In genomic region chr3:88150371-88150770, GRCh38 we compare ENCODE assay signal across 8 cellular contexts. TPM values are rescaled to one million over a fixed set of nuclear protein-coding genes. Genes with fewer than 3 reads are reported as not detected.
DNase-seq lines count a peak whose midpoint lies in the region; ATAC-seq, FAIRE-seq and TF ChIP-seq lines count a peak whose summit lies in the region.

No MANE protein-coding gene starts in this region.

- H3K9me3 Mint-ChIP-seq in naive thymus-derived CD8-positive, alpha-beta T cell = no peaks in the 10 kb centered on the region

- H3K9me3 ChIP-seq in A549 (no peaks in the 10 kb centered on the region), SK-N-SH (no peaks in the 10 kb centered on the region)
- no peaks in the 10 kb centered on the region for H3K9me3 ChIP-seq in effector memory CD4-positive, alpha-beta T cell (ENCODE audit: control insufficient read depth, low read length)

- peak overlapping the region; percentile 91 to 96 for H3K27ac ChIP-seq in A549
- peak overlapping the region; percentile 88 to 97 for H3K27ac ChIP-seq in SK-N-SH (ENCODE audit: low read depth in 2 of 2, low read length in 1 of 2)
- peak overlapping the region; percentile 90 for H3K27ac ChIP-seq in effector memory CD4-positive, alpha-beta T cell (ENCODE audit: insufficient read depth, low read length, poor library complexity, severe bottlenecking)

- peaks cover 0 to 20% (median 2%) of the 10 kb centered on the region in 3 donors for H3K36me3 Mint-ChIP-seq in naive thymus-derived CD8-positive, alpha-beta T cell

- under 1% methylated on average over 8 of the region's 8 CpGs for WGBS in A549 (ENCODE audit: missing lambda C conversion rate)
- 2% methylated on average over 8 of the region's 8 CpGs for WGBS in SK-N-SH (ENCODE audit: low lambda C conversion rate)

- peak overlapping the region; percentile 81 for H3K4me2 ChIP-seq in A549
- H3K4me2 ChIP-seq in SK-N-SH = peak overlapping the region; percentile 82

- TF ChIP-seq RAD21 in A549 (conservative IDR thresholded peaks at IDR 0.05 in 1 of 2, IDR thresholded peaks at IDR 0.05 in 1 of 2) (no peak), SK-N-SH (IDR thresholded peaks at IDR 0.05; ENCODE audit: low read length) (no peak)

- peak overlapping the region; percentile 99 for H3K9ac ChIP-seq in SK-N-SH

- H3K79me2 ChIP-seq in SK-N-SH (ENCODE audit: insufficient read depth) = peaks cover 90% of the 10 kb centered on the region

- TF ChIP-seq POLR2A in A549 (IDR thresholded peaks at IDR 0.05; ENCODE audit: low read length) = no peak

- H3K27ac Mint-ChIP-seq in naive thymus-derived CD8-positive, alpha-beta T cell = peak overlapping the region; percentile 97 to 100 (median 99)

- H3K4me1 ChIP-seq in A549 (peaks cover 14% of the 10 kb centered on the region; the same call in 2 of the 3 replicates), SK-N-SH (ENCODE audit: control insufficient read depth in 1 of 2, insufficient read depth in 2 of 2, low read depth in 1 of 2, low read length in 1 of 2) (peaks cover 4 to 14% of the 10 kb centered on the region in 2 experiments; a peak in 3 of 4 replicates)
- peaks cover 4% of the 10 kb centered on the region for H3K4me1 ChIP-seq in effector memory CD4-positive, alpha-beta T cell (ENCODE audit: control insufficient read depth, insufficient read depth, low read length, poor library complexity, severe bottlenecking)

- H3K27me3 ChIP-seq in SK-N-SH (ENCODE audit: insufficient read depth) = no peaks in the 10 kb centered on the region
- no peaks in the 10 kb centered on the region for H3K27me3 ChIP-seq in effector memory CD4-positive, alpha-beta T cell (replicated peaks; ENCODE audit: control insufficient read depth, insufficient read depth, low read length, poor library complexity, severe bottlenecking)

- H3K4me1 Mint-ChIP-seq in naive thymus-derived CD8-positive, alpha-beta T cell = peaks cover 22 to 49% (median 39%) of the 10 kb centered on the region in 4 donors

- POLR2A ChIA-PET in A549 (lab: Yijun Ruan, JAX) = interaction anchor here (1.8 kb wide), 1 partner anchor 92 kb away, joined by 5 read pairs; the partner anchor contains the start of gene CGGBP1
- POLR2A ChIA-PET in SK-N-SH (lab: Yijun Ruan, JAX) = interaction anchor here (1.5 to 1.8 kb wide), 2 partner anchors 21 to 92 kb away, joined by 6 to 17 read pairs; partner anchors contain the start of genes CGGBP1 and ZNF654
- POLR2A ChIA-PET in naive thymus-derived CD8-positive, alpha-beta T cell (lab: Charles Lee) = interaction anchor here (1.2 to 4.6 kb wide), 9 partner anchors 8 to 923 kb away, joined by 3 to 68 read pairs (median 5); partner anchors contain the start of genes CGGBP1, CHMP2B and ZNF654

- peaks cover 18 to 21% of the 10 kb centered on the region in 2 experiments for H3K36me3 ChIP-seq in SK-N-SH (replicated peaks in 1 of 2; ENCODE audit: control insufficient read depth in 1 of 2, insufficient read depth in 2 of 2, low read length in 1 of 2)
- peaks cover 6% of the 10 kb centered on the region for H3K36me3 ChIP-seq in effector memory CD4-positive, alpha-beta T cell (ENCODE audit: control insufficient read depth, insufficient read depth, low read length)

- DNase-seq in A549 (ENCODE audit: low read depth in 1 of 2, low spot score in 1 of 2) = no peak
- DNase-seq in GM18507 (ENCODE audit: extremely low spot score, insufficient read length, low read depth) = no peak
- peak; percentile 9 for DNase-seq in SK-N-SH
- DNase-seq in effector memory CD4-positive, alpha-beta T cell = peak in 1 of 3 donors; percentile 17
- peak in 6 of 10 donors; percentile 3 to 61 (median 32) for DNase-seq in naive thymus-derived CD8-positive, alpha-beta T cell
- no peak for DNase-seq in GM19240 (ENCODE audit: insufficient read length, low spot score)
- no peak for DNase-seq in middle frontal gyrus (ENCODE audit: extremely low spot score, low spot score)

- peaks cover 6% of the 10 kb centered on the region for H3F3A ChIP-seq in SK-N-SH (replicated peaks; ENCODE audit: insufficient read depth)

- no peaks in the 10 kb centered on the region for H3K27me3 Mint-ChIP-seq in naive thymus-derived CD8-positive, alpha-beta T cell

- CTCF ChIA-PET in A549 (lab: Yijun Ruan, JAX) (interaction anchor here (0.9 to 1.8 kb wide), 2 partner anchors 37 kb away, joined by 3 to 7 read pairs; no protein-coding TSS in a partner anchor), SK-N-SH (lab: Yijun Ruan, JAX) (interaction anchor here (1.0 to 1.5 kb wide), 2 partner anchors 12 to 37 kb away, joined by 3 read pairs; no protein-coding TSS in a partner anchor)

- peak overlapping the region; percentile 68 for H3K4me3 ChIP-seq in A549
- H3K4me3 ChIP-seq in SK-N-SH (ENCODE audit: low read depth in 2 of 2, low read length in 1 of 2) = peak overlapping the region; percentile 98 to 100
- H3K4me3 ChIP-seq in effector memory CD4-positive, alpha-beta T cell (ENCODE audit: insufficient read depth, low read depth, low read length, poor library complexity, severe bottlenecking) = peak overlapping the region; percentile 98

- no peak for FAIRE-seq in A549 (lab: Jason Lieb, UNC)
- peak; percentile 66 for FAIRE-seq in GM18507 (lab: Jason Lieb, UNC)

- H3K4me3 Mint-ChIP-seq in naive thymus-derived CD8-positive, alpha-beta T cell = peak overlapping the region; percentile 93 to 100 (median 98)

- H2AFZ ChIP-seq in SK-N-SH (ENCODE audit: low read depth) = peak overlapping the region; percentile 98

- TF ChIP-seq CTCF in A549 (IDR thresholded peaks at IDR 0.05) = no peak
- TF ChIP-seq CTCF in SK-N-SH (IDR thresholded peaks at IDR 0.05) = no peak

- no peak for ATAC-seq in A549
- ATAC-seq in HG03060 (IDR thresholded peaks at IDR 0.05; ENCODE audit: low read depth, unreplicated experiment) = peak; percentile 17
- peak in 1 of 2 donors; percentile 8 for ATAC-seq in naive thymus-derived CD8-positive, alpha-beta T cell

- no peaks in the 10 kb centered on the region; the same call in 1 of the 2 replicates for H4K20me1 ChIP-seq in SK-N-SH (ENCODE audit: insufficient read depth)

- no peak for TF ChIP-seq EP300 in A549 (IDR thresholded peaks at IDR 0.05)
- no peak for TF ChIP-seq EP300 in SK-N-SH (IDR thresholded peaks at IDR 0.05; ENCODE audit: borderline replicate concordance in 1 of 2, low read depth in 1 of 2, low read length in 1 of 2)

- no peaks in the 10 kb centered on the region for H3K9me2 ChIP-seq in SK-N-SH

TF ChIP-seq in A549, 52 proteins besides CTCF, POLR2A, EP300 and RAD21:
- no peak for TF ChIP-seq FOSB (CRISPR knock-in tag; IDR thresholded peaks at IDR 0.05)

TF ChIP-seq in SK-N-SH, 30 proteins besides CTCF, POLR2A, EP300 and RAD21:
- TF ChIP-seq TAF1 (IDR thresholded peaks at IDR 0.05; ENCODE audit: borderline replicate concordance, low read depth, low read length) (no peak), NFIC (IDR thresholded peaks at IDR 0.05; ENCODE audit: borderline replicate concordance) (0 out of 2 replicates have a peak, but pooled peaks have one; percentile 1)

RNA-seq across cellular contexts. Expression of gene C3orf38, which starts 0.6 kb away (rescaled TPM):
- polyA plus RNA-seq in A549 (2011; rRNA removed) (20.6 and 25.0 TPM in 2 replicates), A549 (2017; fragmentation: RNase III; extraction: RNeasy Plus Mini Kit Qiagen cat#74134 plus additional on column Dnase treatment) (16.9 to 18.5 TPM (median 18.2 TPM) in 3 replicates), SK-N-SH (2012; rRNA removed) (4.5 and 5.4 TPM in 2 replicates)
- polyA plus RNA-seq in A549 (2012; cell fraction: cytosol; rRNA removed) = 4.5 and 4.6 TPM in 2 replicates
- polyA plus RNA-seq in A549 (2012; cell fraction: nucleus; rRNA removed) = 1.8 and 2.3 TPM in 2 replicates
- polyA minus RNA-seq in A549 (2011; rRNA and poly(A)+ RNA removed) = 13.7 and 18.3 TPM in 2 replicates
- 6.8 and 9.0 TPM in 2 replicates for polyA plus RNA-seq in SK-N-SH (2012; cell fraction: cytosol; rRNA removed)
- 1.8 and 3.5 TPM in 2 replicates for polyA plus RNA-seq in SK-N-SH (2012; cell fraction: nucleus; rRNA removed)
- 10 to 100 TPM; 41.3 to 46.6 TPM for total RNA-seq in naive thymus-derived CD8-positive, alpha-beta T cell
- polyA plus RNA-seq in naive thymus-derived CD8-positive, alpha-beta T cell = 10 to 100 TPM; 16.9 to 19.4 (median 17.8) TPM

Comparison
In these comparisons a context has a peak if more than half of its experiments do, and no peak if none do; other contexts are left out.
1. DNase-seq: peak in SK-N-SH (single experiment) and naive thymus-derived CD8-positive, alpha-beta T cell (6 of 10); none in A549 (0 of 2), GM18507 (single experiment), GM19240 (single experiment) and middle frontal gyrus (single experiment).
2. Peak in every context shown above with its lines, with median percentiles within 50 percentile points of each other: H3K27ac ChIP-seq and H3K4me3 ChIP-seq.